In genomic region chr1:231517076-231517475, GRCh38 we compare ENCODE assay signal across 26 cellular contexts. TPM values are rescaled to one million over a fixed set of nuclear protein-coding genes. Genes with fewer than 3 reads are reported as not detected.
DNase-seq lines count a peak whose midpoint lies in the region; FAIRE-seq and TF ChIP-seq lines count a peak whose summit lies in the region.
"Had no signal": no experiment of that assay in that cellular context is flagged by ENCODE, and none has a peak within 500 bp of the region (broad histone marks: within the 10 kb centered on the region; RNA-seq: fewer than 3 reads in every experiment).

No MANE protein-coding gene starts in this region.

- H3K36me3 Mint-ChIP-seq in astrocyte (ENCODE audit: low read depth, unreplicated experiment): no peaks in the 10 kb centered on the region
- H3K36me3 Mint-ChIP-seq: CD8-positive, alpha-beta memory T cell had no signal

- H3K4me3 Mint-ChIP-seq in astrocyte (ENCODE audit: unreplicated experiment): no peak overlapping the region
- H3K4me3 Mint-ChIP-seq: CD14-positive monocyte; CD8-positive, alpha-beta memory T cell; GM23338 had no signal

- H3K4me1 Mint-ChIP-seq in astrocyte (ENCODE audit: low read depth, unreplicated experiment): peaks cover 24% of the 10 kb centered on the region
- H3K4me1 Mint-ChIP-seq: CD8-positive, alpha-beta memory T cell had no signal

- H3K9me3 Mint-ChIP-seq in astrocyte (ENCODE audit: unreplicated experiment): no peaks in the 10 kb centered on the region
- H3K9me3 Mint-ChIP-seq: CD8-positive, alpha-beta memory T cell; GM23338 had no signal

- no peak overlapping the region for H3K27ac ChIP-seq in astrocyte (ENCODE audit: low read depth, low read length)
- H3K27ac ChIP-seq: RWPE1 had no signal

- no peak overlapping the region for H3K9ac ChIP-seq in astrocyte (ENCODE audit: low read length)

- H2AFZ ChIP-seq in astrocyte (ENCODE audit: low read depth, low read length): no peak overlapping the region
- H2AFZ ChIP-seq: GM23338 had no signal

- H3K36me3 ChIP-seq in astrocyte (ENCODE audit: insufficient read depth, low read length): no peaks in the 10 kb centered on the region
- H3K36me3 ChIP-seq: BE2C, HAP-1 had no signal

- no peak for FAIRE-seq in astrocyte (lab: Jason Lieb, UNC)
- no peak for FAIRE-seq in H54 (lab: Jason Lieb, UNC)
- FAIRE-seq: G401.6 had no signal

- no peak overlapping the region for H3K4me3 ChIP-seq in AG10803 (ENCODE audit: low read length)
- no peak overlapping the region for H3K4me3 ChIP-seq in astrocyte (ENCODE audit: insufficient read depth, low read depth, low read length)
- H3K4me3 ChIP-seq: GM23338, HAP-1 had no signal

- no peak for TF ChIP-seq POLR2A in H54 (IDR thresholded peaks at IDR 0.05; ENCODE audit: low read depth, low read length)

- no peaks in the 10 kb centered on the region for H3K27me3 ChIP-seq in astrocyte (ENCODE audit: insufficient read depth, low read length)
- H3K27me3 ChIP-seq: BE2C had no signal

- no peaks in the 10 kb centered on the region for H3K9me3 ChIP-seq in astrocyte (ENCODE audit: insufficient read depth, low read depth, low read length)
- H3K9me3 ChIP-seq: BE2C, HAP-1 had no signal

- H3K4me2 ChIP-seq in astrocyte (ENCODE audit: low read length): no peak overlapping the region
- H3K4me2 ChIP-seq: GM23338 had no signal

- DNase-seq in AG10803 (ENCODE audit: low read depth) (peak; percentile 17), EL (peak; percentile 13), astrocyte (ENCODE audit: low read depth) (peak; percentile 34), kidney tubule cell (ENCODE audit: low spot score) (peak; percentile 19), H54 (ENCODE audit: insufficient read length, low spot score) (no peak), nucleus accumbens (lab: John Stamatoyannopoulos, UW) (no peak), D341Med (ENCODE audit: low spot score) (no peak), NCI-H526 treated with DMSO at 0.1 percent for 48 hours (lab: John Stamatoyannopoulos, UW) (no peak)
- DNase-seq: BE2C; Calu3; CD8-positive, alpha-beta memory T cell; DMS153; DND-41; KG1; NCI-H1048; NCI-H1417; NCI-H1694 treated with DMSO at 0.1 percent for 48 hours; NCI-H2081; NCI-H2227 treated with DMSO at 0.1 percent for 48 hours; NCI-H69; SHP77 had no signal

- TF ChIP-seq CTCF in AG10803 (conservative IDR thresholded peaks at IDR 0.05; ENCODE audit: low read length) (no peak), astrocyte (IDR thresholded peaks at IDR 0.05; ENCODE audit: insufficient read depth, low read depth, low read length) (no peak)

- H3K27ac Mint-ChIP-seq in astrocyte (ENCODE audit: unreplicated experiment): no peak overlapping the region
- H3K27ac Mint-ChIP-seq: CD14-positive monocyte; CD8-positive, alpha-beta memory T cell; GM23338 had no signal

- H4K20me1 ChIP-seq in astrocyte (ENCODE audit: insufficient read depth, low read length): no peaks in the 10 kb centered on the region

- no peaks in the 10 kb centered on the region for H3K79me2 ChIP-seq in astrocyte (ENCODE audit: insufficient read depth, low read length)

- H3K4me1 ChIP-seq in astrocyte (ENCODE audit: insufficient read depth, low read length): no peaks in the 10 kb centered on the region
- H3K4me1 ChIP-seq: HAP-1 had no signal

- no peaks in the 10 kb centered on the region for H3K27me3 Mint-ChIP-seq in astrocyte (ENCODE audit: low read depth, unreplicated experiment)

RNA-seq across cellular contexts. Expression of gene TSNAX, which starts 11.4 kb away (rescaled TPM):
- total RNA-seq in astrocyte: 40.9 and 43.5 TPM in 2 replicates

Comparison
In these comparisons a context has a peak if more than half of its experiments do, and no peak if none do; other contexts are left out.
1. DNase-seq: peak in AG10803 (single experiment), EL (single experiment), astrocyte (single experiment) and kidney tubule cell (single experiment); none in H54 (single experiment), nucleus accumbens (0 of 56), D341Med (single experiment) and NCI-H526 treated with DMSO at 0.1 percent for 48 hours (single experiment).